In the genomic region with DNA sequence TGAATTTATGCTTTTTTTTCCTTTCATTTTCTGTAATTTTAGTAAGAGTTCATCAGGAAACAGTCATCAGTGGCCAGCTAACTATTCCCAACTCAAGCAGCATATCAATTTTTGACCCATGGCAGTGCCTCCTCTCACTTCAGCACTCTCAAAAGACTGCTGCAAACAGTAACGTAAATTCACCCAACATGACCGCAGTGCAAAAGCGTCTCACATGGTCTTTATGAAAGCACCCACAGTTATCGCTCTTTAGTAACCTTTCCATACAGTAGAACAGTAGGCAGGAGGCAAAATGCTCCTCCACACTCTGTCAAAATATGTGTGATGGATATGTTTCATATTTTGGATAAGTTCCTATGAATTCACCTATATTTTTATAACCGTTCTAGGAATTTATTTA, we compare ENCODE assay signal across 15 cellular contexts. TPM values are rescaled to one million over a fixed set of nuclear protein-coding genes. Genes with fewer than 3 reads are reported as not detected.
DNase-seq lines count a peak whose midpoint lies in the region; TF ChIP-seq lines count a peak whose summit lies in the region.
"Had no signal": no experiment of that assay in that cellular context is flagged by ENCODE, and none has a peak within 500 bp of the region (broad histone marks: within the 10 kb centered on the region; RNA-seq: fewer than 3 reads in every experiment).

No MANE protein-coding gene starts in this region.

- peak overlapping the region; percentile 64 for H3K4me2 ChIP-seq in neural progenitor cell

- peaks cover 92% of the 10 kb centered on the region for H3K79me2 ChIP-seq in neural progenitor cell (ENCODE audit: low read depth)

- H3K4me1 Mint-ChIP-seq in activated CD4-positive, alpha-beta memory T cell treated with anti-CD3 and anti-CD28 coated beads for 36 hours (ENCODE audit: low read depth) = peaks cover 79% of the 10 kb centered on the region
- peaks cover 51% of the 10 kb centered on the region for H3K4me1 Mint-ChIP-seq in activated CD4-positive, alpha-beta memory T cell treated with anti-CD3 and anti-CD28 coated beads, Interleukin-2, amount 10 ng/mL, durations not matched to agents 7 days and 5 days
- peaks cover 72% of the 10 kb centered on the region for H3K4me1 Mint-ChIP-seq in activated naive CD8-positive, alpha-beta T cell treated with anti-CD3 and anti-CD28 coated beads for 36 hours
- H3K4me1 Mint-ChIP-seq in neural progenitor cell = peaks cover 33% of the 10 kb centered on the region

- H3K36me3 Mint-ChIP-seq in activated CD4-positive, alpha-beta memory T cell treated with anti-CD3 and anti-CD28 coated beads for 36 hours = peaks cover 1% of the 10 kb centered on the region
- peaks cover 32% of the 10 kb centered on the region for H3K36me3 Mint-ChIP-seq in activated CD4-positive, alpha-beta memory T cell treated with anti-CD3 and anti-CD28 coated beads, Interleukin-2, amount 10 ng/mL, durations not matched to agents 7 days and 5 days (ENCODE audit: low read depth)
- peaks cover 18% of the 10 kb centered on the region for H3K36me3 Mint-ChIP-seq in activated naive CD8-positive, alpha-beta T cell treated with anti-CD3 and anti-CD28 coated beads for 36 hours
- H3K36me3 Mint-ChIP-seq in neural progenitor cell = no peaks in the 10 kb centered on the region

- peak overlapping the region; percentile 38 for H3K27ac Mint-ChIP-seq in activated CD4-positive, alpha-beta memory T cell treated with anti-CD3 and anti-CD28 coated beads for 36 hours
- H3K27ac Mint-ChIP-seq in activated CD4-positive, alpha-beta memory T cell treated with anti-CD3 and anti-CD28 coated beads, Interleukin-2, amount 10 ng/mL, durations not matched to agents 7 days and 5 days = no peak overlapping the region
- H3K27ac Mint-ChIP-seq in activated naive CD8-positive, alpha-beta T cell treated with anti-CD3 and anti-CD28 coated beads for 36 hours = peak overlapping the region; percentile 67
- H3K27ac Mint-ChIP-seq in neural progenitor cell = peak overlapping the region; percentile 24

- H3K36me3 ChIP-seq in neural progenitor cell = no peaks in the 10 kb centered on the region
- H3K36me3 ChIP-seq: right lobe of liver had no signal

- no peak overlapping the region for H3K4me3 ChIP-seq in neural progenitor cell
- H3K4me3 ChIP-seq: body of pancreas, right lobe of liver, testis had no signal

- H3K4me1 ChIP-seq in neural progenitor cell = peaks cover 42% of the 10 kb centered on the region
- H3K4me1 ChIP-seq: testis had no signal

- H3K27me3 ChIP-seq in neural progenitor cell = no peaks in the 10 kb centered on the region
- H3K27me3 ChIP-seq: body of pancreas, right lobe of liver, testis had no signal

- peaks cover 12% of the 10 kb centered on the region for H3F3A ChIP-seq in neural progenitor cell (ENCODE audit: low read depth)

- POLR2A ChIA-PET in activated CD4-positive, alpha-beta memory T cell treated with anti-CD3 and anti-CD28 coated beads for 36 hours (lab: Charles Lee) = interaction anchor here (0.5 to 1.3 kb wide), 2 partner anchors 44 to 47 kb away, joined by 3 to 4 read pairs; no protein-coding TSS in a partner anchor
- POLR2A ChIA-PET in activated CD4-positive, alpha-beta memory T cell treated with anti-CD3 and anti-CD28 coated beads, Interleukin-2, amount 10 ng/mL, durations not matched to agents 7 days and 5 days (lab: Charles Lee) = interaction anchor here (0.6 kb wide), 1 partner anchor 47 kb away, joined by 3 read pairs; no protein-coding TSS in a partner anchor

- TF ChIP-seq CTCF in neural progenitor cell (IDR thresholded peaks at IDR 0.05) = no peak

- peaks cover 22% of the 10 kb centered on the region for H4K20me1 ChIP-seq in neural progenitor cell (ENCODE audit: low read depth)

- CTCF ChIA-PET in activated CD4-positive, alpha-beta memory T cell treated with anti-CD3 and anti-CD28 coated beads for 36 hours (lab: Charles Lee) = interaction anchor here (1.4 kb wide), 1 partner anchor 12 kb away, joined by 5 read pairs; no protein-coding TSS in a partner anchor
- CTCF ChIA-PET in activated CD4-positive, alpha-beta memory T cell treated with anti-CD3 and anti-CD28 coated beads, Interleukin-2, amount 10 ng/mL, durations not matched to agents 7 days and 5 days (lab: Charles Lee) = interaction anchor here (0.6 to 1.9 kb wide), 2 partner anchors 12 to 275 kb away, joined by 4 to 5 read pairs; partner anchors contain the start of gene EMB

- no peaks in the 10 kb centered on the region for H3K9me3 ChIP-seq in neural progenitor cell (ENCODE audit: low read depth)
- H3K9me3 ChIP-seq: body of pancreas, right lobe of liver, testis had no signal

- no peaks in the 10 kb centered on the region for H3K27me3 Mint-ChIP-seq in activated CD4-positive, alpha-beta memory T cell treated with anti-CD3 and anti-CD28 coated beads for 36 hours
- no peaks in the 10 kb centered on the region for H3K27me3 Mint-ChIP-seq in activated CD4-positive, alpha-beta memory T cell treated with anti-CD3 and anti-CD28 coated beads, Interleukin-2, amount 10 ng/mL, durations not matched to agents 7 days and 5 days
- H3K27me3 Mint-ChIP-seq in activated naive CD8-positive, alpha-beta T cell treated with anti-CD3 and anti-CD28 coated beads for 36 hours = no peaks in the 10 kb centered on the region
- H3K27me3 Mint-ChIP-seq in neural progenitor cell (ENCODE audit: insufficient read depth, low read depth) = no peaks in the 10 kb centered on the region

- DNase-seq in activated CD4-positive, alpha-beta memory T cell treated with anti-CD3 and anti-CD28 coated beads for 36 hours = no peak
- DNase-seq in activated CD4-positive, alpha-beta memory T cell treated with anti-CD3 and anti-CD28 coated beads, Interleukin-2, amount 10 ng/mL, durations not matched to agents 7 days and 5 days = no peak
- DNase-seq in KBM-7 (peak; percentile 61), neural progenitor cell (ENCODE audit: low spot score) (no peak), D341Med (ENCODE audit: low spot score) (no peak), dedifferentiated amniotic fluid mesenchymal stem cell (ENCODE audit: extremely low spot score) (no peak)
- DNase-seq in activated naive CD8-positive, alpha-beta T cell treated with anti-CD3 and anti-CD28 coated beads for 36 hours = no peak
- no peak for DNase-seq in central memory CD4-positive, alpha-beta T cell
- DNase-seq: body of pancreas; HCEC 1CT; NCI-H1105; NCI-H510A treated with DMSO at 0.1 percent for 48 hours; right lobe of liver; stimulated activated CD4-positive, alpha-beta T cell treated with anti-CD3 and anti-CD28 coated beads, Interleukin-15, amount 100 ng/mL, for 24 hours; testis had no signal

- no peak overlapping the region for H3K9ac ChIP-seq in neural progenitor cell

- in situ Hi-C loops in KBM-7 (cut with MboI; ENCODE audit: low pct_unique_long_range_greater_than_20kb, low sequenced_read_pairs) = no loop called here

- H2AFZ ChIP-seq in neural progenitor cell (replicated peaks) = no peak overlapping the region

- peak overlapping the region; percentile 67 for H3K27ac ChIP-seq in neural progenitor cell
- H3K27ac ChIP-seq: body of pancreas, right lobe of liver, testis had no signal

- intact Hi-C loops in activated CD4-positive, alpha-beta memory T cell treated with anti-CD3 and anti-CD28 coated beads for 36 hours (cut with micrococcal nuclease) = no loop called here

- peak overlapping the region; percentile 7 for H3K4me3 Mint-ChIP-seq in activated CD4-positive, alpha-beta memory T cell treated with anti-CD3 and anti-CD28 coated beads for 36 hours
- no peak overlapping the region for H3K4me3 Mint-ChIP-seq in activated CD4-positive, alpha-beta memory T cell treated with anti-CD3 and anti-CD28 coated beads, Interleukin-2, amount 10 ng/mL, durations not matched to agents 7 days and 5 days
- peak overlapping the region; percentile 40 for H3K4me3 Mint-ChIP-seq in activated naive CD8-positive, alpha-beta T cell treated with anti-CD3 and anti-CD28 coated beads for 36 hours
- H3K4me3 Mint-ChIP-seq in neural progenitor cell = no peak overlapping the region

- no peaks in the 10 kb centered on the region for H3K9me3 Mint-ChIP-seq in activated CD4-positive, alpha-beta memory T cell treated with anti-CD3 and anti-CD28 coated beads for 36 hours
- no peaks in the 10 kb centered on the region for H3K9me3 Mint-ChIP-seq in activated CD4-positive, alpha-beta memory T cell treated with anti-CD3 and anti-CD28 coated beads, Interleukin-2, amount 10 ng/mL, durations not matched to agents 7 days and 5 days
- peaks cover 2% of the 10 kb centered on the region for H3K9me3 Mint-ChIP-seq in activated naive CD8-positive, alpha-beta T cell treated with anti-CD3 and anti-CD28 coated beads for 36 hours
- no peaks in the 10 kb centered on the region for H3K9me3 Mint-ChIP-seq in neural progenitor cell

RNA-seq across cellular contexts. Expression of gene PARP8, which starts 48.6 kb away (rescaled TPM):
- total RNA-seq in activated CD4-positive, alpha-beta memory T cell treated with anti-CD3 and anti-CD28 coated beads for 36 hours = 10 to 100 TPM; 34.0 to 36.9 TPM
- 10 to 100 TPM; 91.7 to 96.2 TPM for total RNA-seq in activated CD4-positive, alpha-beta memory T cell treated with anti-CD3 and anti-CD28 coated beads, Interleukin-2, amount 10 ng/mL, durations not matched to agents 7 days and 5 days
- total RNA-seq in activated naive CD8-positive, alpha-beta T cell treated with anti-CD3 and anti-CD28 coated beads for 36 hours = 10 to 100 TPM; 41.0 to 43.6 TPM
- 32.2 and 38.9 TPM in 2 replicates for total RNA-seq in neural progenitor cell (ENCODE audit: low replicate concordance)

Comparison
In these comparisons a context has a peak if more than half of its experiments do, and no peak if none do; other contexts are left out.
1. H3K4me3 Mint-ChIP-seq: peak in activated CD4-positive, alpha-beta memory T cell treated with anti-CD3 and anti-CD28 coated beads for 36 hours (single experiment) and activated naive CD8-positive, alpha-beta T cell treated with anti-CD3 and anti-CD28 coated beads for 36 hours (single experiment); none in activated CD4-positive, alpha-beta memory T cell treated with anti-CD3 and anti-CD28 coated beads, Interleukin-2, amount 10 ng/mL, durations not matched to agents 7 days and 5 days (single experiment) and neural progenitor cell (single experiment).